ENCODE assay signal across 12 cellular contexts in the genomic region with DNA sequence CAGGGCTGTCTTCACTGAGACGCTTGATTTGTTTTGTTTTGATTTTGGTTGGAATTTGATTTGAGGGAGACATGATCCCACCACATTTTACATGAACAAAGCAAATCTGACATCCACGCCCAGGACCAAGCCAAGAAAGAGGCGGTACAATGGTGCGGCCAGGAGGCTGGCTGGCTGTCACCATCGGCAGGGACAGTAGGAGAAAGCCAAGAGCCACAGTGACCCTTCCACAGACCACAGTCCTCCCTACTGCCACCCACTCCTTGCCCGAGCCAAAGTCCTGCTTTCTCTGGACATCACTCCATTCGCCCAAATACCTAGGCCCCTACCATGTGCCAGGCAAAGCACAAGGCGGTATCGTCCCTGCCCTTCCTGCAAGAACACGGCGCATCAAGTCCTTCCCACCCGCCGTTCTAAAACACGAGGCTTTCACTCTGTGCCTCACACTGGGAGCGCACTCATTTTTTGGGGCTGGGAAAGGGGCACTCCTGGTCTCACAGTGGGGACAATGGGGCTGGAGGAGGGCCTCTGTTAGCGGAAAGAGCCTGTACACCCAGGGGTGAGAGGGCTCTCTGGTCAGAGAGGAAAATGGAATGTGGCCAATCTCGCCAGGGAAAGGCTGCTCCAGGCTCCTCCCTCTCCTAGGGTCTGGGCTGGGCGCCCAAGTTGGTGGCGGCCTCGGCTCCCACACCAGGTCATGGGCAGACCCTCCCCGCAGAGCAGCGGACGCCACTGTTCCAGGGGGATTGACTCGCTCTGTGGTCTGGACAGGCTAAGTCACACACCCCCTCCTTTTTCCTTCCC. TPM values are rescaled to one million over a fixed set of nuclear protein-coding genes. Genes with fewer than 3 reads are reported as not detected.
DNase-seq lines count a peak whose midpoint lies in the region; ATAC-seq and TF ChIP-seq lines count a peak whose summit lies in the region.
"Had no signal": no experiment of that assay in that cellular context is flagged by ENCODE, and none has a peak within 500 bp of the region (broad histone marks: within the 10 kb centered on the region; RNA-seq: fewer than 3 reads in every experiment).

No MANE protein-coding gene starts in this region.

- H3K4me3 ChIP-seq in HUES64 (ENCODE audit: low read length): no peak overlapping the region
- H3K4me3 ChIP-seq in right lobe of liver: no peak overlapping the region
- H3K4me3 ChIP-seq in skeletal muscle tissue (ENCODE audit: low read length in 3 of 3): peak overlapping the region in 1 of 3 donors; percentile 35
- H3K4me3 ChIP-seq in brain microvascular endothelial cell (ENCODE audit: low read depth, low read length): no peak overlapping the region

- no peaks in the 10 kb centered on the region for H3K27me3 Mint-ChIP-seq in dendritic cell treated with granulocyte-macrophage colony-stimulating factor and Interleukin-4, amounts not matched to agents 40 ng/mL and 50 ng/mL, for 4 days

- H3K27ac ChIP-seq in HUES64 (ENCODE audit: low read depth, low read length): peak overlapping the region; percentile 91
- peak overlapping the region in 1 of 3 donors; percentile 25 for H3K27ac ChIP-seq in right lobe of liver
- H3K27ac ChIP-seq in skeletal muscle tissue (ENCODE audit: low read depth, low read length): peak overlapping the region; percentile 64
- no peak overlapping the region for H3K27ac ChIP-seq in brain microvascular endothelial cell
- H3K27ac ChIP-seq: foreskin keratinocyte had no signal

- intact Hi-C loops in dendritic cell treated with granulocyte-macrophage colony-stimulating factor and Interleukin-4, amounts not matched to agents 40 ng/mL and 50 ng/mL, for 4 days (cut with micrococcal nuclease): no loop called here
- intact Hi-C loops in right lobe of liver (cut with DNase I): no loop called here

- in situ Hi-C loops in brain microvascular endothelial cell (cut with HindIII; ENCODE audit: low pct_ligation_motif_present, low sequenced_read_pairs): no loop called here

- no peak overlapping the region for H3K4me3 Mint-ChIP-seq in dendritic cell treated with granulocyte-macrophage colony-stimulating factor and Interleukin-4, amounts not matched to agents 40 ng/mL and 50 ng/mL, for 4 days

- H3K36me3 ChIP-seq in HUES64 (ENCODE audit: insufficient read depth, low read length) (peaks cover 11% of the 10 kb centered on the region; the same call in 1 of the 2 replicates), right lobe of liver (no peaks in the 10 kb centered on the region), skeletal muscle tissue (ENCODE audit: control insufficient read depth in 3 of 3, insufficient read depth in 3 of 3, low read length in 3 of 3) (peaks cover 0 to 6% (median 0%) of the 10 kb centered on the region in 3 donors), brain microvascular endothelial cell (replicated peaks) (peaks cover 2% of the 10 kb centered on the region)

- peak; percentile 59 to 83 (median 75) for DNase-seq in right lobe of liver
- DNase-seq in NCI-H524 treated with DMSO at 0.1 percent for 48 hours (lab: John Stamatoyannopoulos, UW): no peak
- DNase-seq in GF-D8 (lab: John Stamatoyannopoulos, UW): no peak
- DNase-seq in brain microvascular endothelial cell: no peak
- DNase-seq: activated T-cell treated with anti-CD3 and anti-CD28 coated beads for 4 hours; foreskin keratinocyte; NCI-H1436; stimulated activated CD4-positive, alpha-beta T cell treated with anti-CD3 and anti-CD28 coated beads, Interleukin-2, amount 100 ng/mL, for 24 hours had no signal

- WGBS in HUES64: 86% methylated on average over 24 of the region's 24 CpGs
- WGBS in right lobe of liver (ENCODE audit: insufficient coverage, low coverage, low lambda C conversion rate, missing lambda C conversion rate): 43% methylated on average over 9 of the region's 24 CpGs

- ATAC-seq in right lobe of liver: peak; percentile 71 to 82 (median 77)
- ATAC-seq in GM21576 (IDR thresholded peaks at IDR 0.05; ENCODE audit: unreplicated experiment): no peak
- ATAC-seq: foreskin keratinocyte had no signal

- no peak for TF ChIP-seq POLR2A in right lobe of liver (IDR thresholded peaks at IDR 0.05)

- H3K36me3 Mint-ChIP-seq in dendritic cell treated with granulocyte-macrophage colony-stimulating factor and Interleukin-4, amounts not matched to agents 40 ng/mL and 50 ng/mL, for 4 days (ENCODE audit: low read depth): peaks cover 60% of the 10 kb centered on the region

- peak overlapping the region; percentile 2 for H3K27ac Mint-ChIP-seq in dendritic cell treated with granulocyte-macrophage colony-stimulating factor and Interleukin-4, amounts not matched to agents 40 ng/mL and 50 ng/mL, for 4 days

- TF ChIP-seq CTCF in right lobe of liver (IDR thresholded peaks at IDR 0.05) (no peak), brain microvascular endothelial cell (IDR thresholded peaks at IDR 0.05; ENCODE audit: low read depth, low read length, missing control alignments) (no peak)

- no peaks in the 10 kb centered on the region for H3K27me3 ChIP-seq in HUES64 (ENCODE audit: insufficient read depth, low read length)
- no peaks in the 10 kb centered on the region for H3K27me3 ChIP-seq in right lobe of liver
- no peaks in the 10 kb centered on the region for H3K27me3 ChIP-seq in skeletal muscle tissue (ENCODE audit: control insufficient read depth in 3 of 3, insufficient read depth in 3 of 3, low read length in 3 of 3)
- no peaks in the 10 kb centered on the region for H3K27me3 ChIP-seq in brain microvascular endothelial cell (replicated peaks)
- H3K27me3 ChIP-seq: foreskin keratinocyte had no signal

- H3K9me3 ChIP-seq in HUES64 (ENCODE audit: insufficient read depth, low read depth, low read length) (no peaks in the 10 kb centered on the region), right lobe of liver (no peaks in the 10 kb centered on the region), skeletal muscle tissue (ENCODE audit: control insufficient read depth in 3 of 3, low read length in 3 of 3) (no peaks in the 10 kb centered on the region)

- H3K4me1 Mint-ChIP-seq in dendritic cell treated with granulocyte-macrophage colony-stimulating factor and Interleukin-4, amounts not matched to agents 40 ng/mL and 50 ng/mL, for 4 days (ENCODE audit: low read depth): peaks cover 42% of the 10 kb centered on the region

- H3K9me3 Mint-ChIP-seq in dendritic cell treated with granulocyte-macrophage colony-stimulating factor and Interleukin-4, amounts not matched to agents 40 ng/mL and 50 ng/mL, for 4 days: no peaks in the 10 kb centered on the region

- peaks cover 62% of the 10 kb centered on the region for H3K4me1 ChIP-seq in HUES64 (ENCODE audit: insufficient read depth, low read length)
- H3K4me1 ChIP-seq in right lobe of liver: peaks cover 0 to 48% (median 23%) of the 10 kb centered on the region in 4 donors
- H3K4me1 ChIP-seq in skeletal muscle tissue (ENCODE audit: control insufficient read depth in 3 of 3, insufficient read depth in 3 of 3, low read length in 3 of 3): peaks cover 24 to 65% (median 59%) of the 10 kb centered on the region in 3 donors
- H3K4me1 ChIP-seq: foreskin keratinocyte had no signal

- peak overlapping the region; percentile 85 for H3K9ac ChIP-seq in HUES64 (ENCODE audit: low read depth, low read length)
- H3K9ac ChIP-seq in skeletal muscle tissue (ENCODE audit: low read depth in 1 of 3, low read length in 3 of 3): peak overlapping the region; percentile 2 to 69 (median 54)

RNA-seq across cellular contexts. Expression of a gene that starts 26.5 kb away (rescaled TPM):
- polyA plus RNA-seq in HUES64 (2013, experiment 1 of 2): 117 TPM
- polyA plus RNA-seq in HUES64 (2013, experiment 2 of 2): 122 TPM
- total RNA-seq in right lobe of liver (10 to 100 TPM; 19.4 to 34.1 (median 24.4) TPM), skeletal muscle tissue (27.1 TPM)

Comparison
In these comparisons a context has a peak if more than half of its experiments do, and no peak if none do; other contexts are left out.
1. DNase-seq: peak in right lobe of liver (3 of 3); none in NCI-H524 treated with DMSO at 0.1 percent for 48 hours (single experiment), GF-D8 (single experiment) and brain microvascular endothelial cell (single experiment).